In the genomic region with DNA sequence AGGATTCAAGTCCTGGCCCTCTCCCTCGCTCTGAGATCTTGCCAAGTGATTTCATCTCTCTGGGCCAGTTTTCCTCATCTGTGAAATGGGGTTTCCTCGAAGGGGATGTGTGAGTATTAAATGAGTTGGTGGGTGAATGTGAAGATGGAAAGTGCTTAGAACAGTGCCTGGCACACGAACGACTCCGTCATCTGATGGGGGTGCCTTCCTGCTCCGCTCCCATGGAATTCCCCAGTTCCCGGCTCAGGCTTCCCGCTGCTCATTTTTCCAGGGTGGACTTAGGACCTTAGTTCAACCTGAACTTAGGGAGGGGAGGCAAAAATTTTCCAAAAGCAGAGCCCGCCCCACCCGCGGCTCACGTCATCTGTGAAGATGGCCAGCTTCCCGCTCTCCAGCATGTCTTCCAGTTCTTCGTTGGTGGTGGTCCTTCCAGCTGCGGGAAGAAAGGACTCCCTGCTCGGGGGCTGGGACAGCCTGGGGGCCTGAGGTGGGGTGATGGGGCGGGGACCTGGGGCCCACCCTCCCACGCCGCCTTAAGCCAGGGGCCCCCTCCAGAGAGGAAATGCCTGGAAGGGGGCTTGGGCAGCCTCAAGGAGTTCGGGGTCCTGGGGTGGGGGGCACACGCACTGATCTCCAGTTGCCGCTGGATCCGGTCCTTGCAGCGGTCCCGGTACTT, we compare ENCODE assay signal across 7 cellular contexts. TPM values are rescaled to one million over a fixed set of nuclear protein-coding genes. Genes with fewer than 3 reads are reported as not detected.
DNase-seq lines count a peak whose midpoint lies in the region; ATAC-seq, FAIRE-seq and TF ChIP-seq lines count a peak whose summit lies in the region.
"Had no signal": no experiment of that assay in that cellular context is flagged by ENCODE, and none has a peak within 500 bp of the region (broad histone marks: within the 10 kb centered on the region; RNA-seq: fewer than 3 reads in every experiment).

No MANE protein-coding gene starts in this region.

- H3K27ac ChIP-seq in H1 (ENCODE audit: low read depth, low read length) (no peak overlapping the region; the same call in 1 of the 2 replicates), gastrocnemius medialis (peak overlapping the region; percentile 63 to 78 (median 76))

- FAIRE-seq in H1 (lab: Jason Lieb, UNC), result no peak
- FAIRE-seq: colon had no signal

- no peak overlapping the region for H3K23ac ChIP-seq in H1 (ENCODE audit: insufficient read length)

- peaks cover 0 to 15% (median 10%) of the 10 kb centered on the region in 4 experiments; a peak in 6 of 7 replicates for H3K4me1 ChIP-seq in H1 (replicated peaks in 1 of 4; ENCODE audit: control insufficient read depth in 3 of 4, insufficient read depth in 4 of 4, low read length in 3 of 4)
- H3K4me1 ChIP-seq in gastrocnemius medialis, result peaks cover 0 to 12% of the 10 kb centered on the region in 2 donors

- ATAC-seq in gastrocnemius medialis (no peak), GM19351 (IDR thresholded peaks at IDR 0.05; ENCODE audit: unreplicated experiment) (no peak), GM21423 (IDR thresholded peaks at IDR 0.05; ENCODE audit: unreplicated experiment) (no peak)

- DNase-seq in HuH-7.5 (ENCODE audit: low spot score) (peak; percentile 82), H1 (ENCODE audit: low read depth in 1 of 2, low spot score in 2 of 2) (no peak), gastrocnemius medialis (no peak), amniotic stem cell (lab: John Stamatoyannopoulos, UW) (no peak)

- no peaks in the 10 kb centered on the region for H4K20me1 ChIP-seq in H1 (replicated peaks in 1 of 2; ENCODE audit: control insufficient read depth in 1 of 2, insufficient read depth in 2 of 2, low read length in 2 of 2)

- no peak overlapping the region for H4K91ac ChIP-seq in H1 (replicated peaks; ENCODE audit: insufficient read length, low read length)

- H2BK5ac ChIP-seq in H1 (ENCODE audit: low read depth, low read length), result peak overlapping the region; percentile 46; the same call in 1 of the 2 replicates

- peak overlapping the region; percentile 91 for H3K18ac ChIP-seq in H1 (ENCODE audit: extremely low read depth, low read length)

- H3K23me2 ChIP-seq in H1 (ENCODE audit: low read depth, low read length), result peaks cover 12% of the 10 kb centered on the region

- TF ChIP-seq CTCF in H1 (IDR thresholded peaks at IDR 0.05; ENCODE audit: control extremely low read depth in 1 of 3, insufficient read depth in 1 of 3, low read depth in 1 of 3, low read length in 3 of 3), result no peak
- TF ChIP-seq CTCF in gastrocnemius medialis (IDR thresholded peaks at IDR 0.05 in 4 of 5, conservative IDR thresholded peaks at IDR 0.05 in 1 of 5), result no peak

- intact Hi-C loops in gastrocnemius medialis (cut with DNase I; ENCODE audit: low total_unique reads), result loop anchor here (2.0 kb wide), 1 partner anchor 36 kb away; a partner anchor contains a TSS

- TF ChIP-seq POLR2A in H1 (IDR thresholded peaks at IDR 0.05; ENCODE audit: control extremely low read depth in 1 of 2, low read depth in 2 of 2, low read length in 2 of 2) (no peak), gastrocnemius medialis (IDR thresholded peaks at IDR 0.05) (no peak)

- no peaks in the 10 kb centered on the region for H3K9me3 ChIP-seq in H1 (ENCODE audit: insufficient read depth in 2 of 2, low read depth in 1 of 2, low read length in 1 of 2)
- H3K9me3 ChIP-seq in gastrocnemius medialis, result no peaks in the 10 kb centered on the region

- no peaks in the 10 kb centered on the region for H3K79me1 ChIP-seq in H1 (ENCODE audit: low read depth, low read length)

- H2BK120ac ChIP-seq in H1 (replicated peaks; ENCODE audit: low read depth, low read length), result no peak overlapping the region

- CTCF ChIA-PET in H1 (lab: Charles Lee; ENCODE audit: partially characterized antibody), result interaction anchor here (1.1 to 2.0 kb wide), 2 partner anchors 11 to 72 kb away, joined by 4 to 10 read pairs; a partner anchor contains a TSS

- POLR2A ChIA-PET in H1 (lab: Charles Lee; ENCODE audit: partially characterized antibody), result interaction anchor here (0.7 to 2.3 kb wide), 6 partner anchors 10 to 62 kb away, joined by 3 to 20 read pairs (median 4); a partner anchor contains a TSS

- H2BK12ac ChIP-seq in H1 (ENCODE audit: low read depth, low read length), result peak overlapping the region; percentile 60; the same call in 1 of the 2 replicates

- H3K56ac ChIP-seq in H1 (replicated peaks; ENCODE audit: insufficient read length, low read depth, low read length), result no peak overlapping the region

- peak overlapping the region; percentile 68; the same call in 1 of the 2 replicates for H2AFZ ChIP-seq in H1 (ENCODE audit: low read length)

- H4K8ac ChIP-seq in H1 (ENCODE audit: extremely low read depth, insufficient read depth, low read length), result no peak overlapping the region

- peak overlapping the region; percentile 95 to 100 for H3K4me2 ChIP-seq in H1 (ENCODE audit: insufficient read depth in 1 of 2, low read depth in 2 of 2, low read length in 2 of 2)

- in situ Hi-C loops in gastrocnemius medialis (cut with MboI; ENCODE audit: low sequenced_read_pairs in 4 of 4), result loop anchor here in 3 of 4 donors (25.0 kb wide), 4 partner anchors 91 to 866 kb away; a partner anchor contains a TSS

- H3K14ac ChIP-seq in H1 (ENCODE audit: insufficient read length), result no peak overlapping the region

- H3K36me3 ChIP-seq in H1 (ENCODE audit: control insufficient read depth in 2 of 4, insufficient read depth in 4 of 4, low read length in 3 of 4) (no peaks in the 10 kb centered on the region), gastrocnemius medialis (no peaks in the 10 kb centered on the region)

- peak overlapping the region; percentile 63 for H3K4ac ChIP-seq in H1 (replicated peaks; ENCODE audit: insufficient read length, low read depth, low read length)

- TF ChIP-seq RAD21 in H1 (IDR thresholded peaks at IDR 0.05 in 1 of 2, conservative IDR thresholded peaks at IDR 0.05 in 1 of 2; ENCODE audit: low read depth in 2 of 2, low read length in 2 of 2), result no peak

- 0 out of 2 replicates have a peak overlapping the region, but pooled peaks have one; percentile 39 for H2AK5ac ChIP-seq in H1 (ENCODE audit: low read depth, low read length)

- TF ChIP-seq EP300 in H1 (IDR thresholded peaks at IDR 0.05; ENCODE audit: borderline replicate concordance in 1 of 2, low read depth in 2 of 2, low read length in 2 of 2), result no peak

- peak overlapping the region; percentile 51 for H4K5ac ChIP-seq in H1 (ENCODE audit: insufficient read length, low read depth, low read length)

- H3K9ac ChIP-seq in H1 (replicated peaks in 1 of 4; ENCODE audit: extremely low read depth in 1 of 4, low read depth in 3 of 4, low read length in 3 of 4), result 0 out of 7 replicates have a peak overlapping the region, but pooled peaks of 2 of the 4 experiments have one; percentile 7 to 29

- H3K79me2 ChIP-seq in H1 (ENCODE audit: control insufficient read depth in 1 of 2, insufficient read depth in 2 of 2, low read length in 2 of 2), result no peaks in the 10 kb centered on the region

- H3K4me3 ChIP-seq in H1 (ENCODE audit: extremely low read depth in 1 of 4, insufficient read depth in 2 of 4, low read depth in 3 of 4, low read length in 4 of 4) (peak overlapping the region; percentile 53 to 81 (median 64)), gastrocnemius medialis (peak overlapping the region; percentile 53 to 96 (median 66))

- 27% methylated on average over 22 of the region's 25 CpGs; no CpG with 5 or more reads in 1 of the 2 experiments for WGBS in H1 (ENCODE audit: extremely low coverage in 1 of 2, insufficient coverage in 1 of 2, insufficient read length in 1 of 2, insufficient replicate concordance in 2 of 2, low coverage in 1 of 2, low lambda C conversion rate in 2 of 2, missing lambda C conversion rate in 1 of 2), 2 experiments

- no peaks in the 10 kb centered on the region; a peak in 1 of 7 replicates for H3K27me3 ChIP-seq in H1 (replicated peaks in 1 of 4; ENCODE audit: control insufficient read depth in 3 of 4, extremely low read depth in 1 of 4, insufficient read depth in 3 of 4, low read length in 3 of 4)
- H3K27me3 ChIP-seq in gastrocnemius medialis, result peaks cover 0 to 8% (median 3%) of the 10 kb centered on the region in 3 donors

- 0 out of 2 replicates have a peak overlapping the region, but pooled peaks have one; percentile 16 for H2BK15ac ChIP-seq in H1 (ENCODE audit: low read length)

- no peak overlapping the region for H2BK20ac ChIP-seq in H1 (ENCODE audit: low read length)

RNA-seq across cellular contexts. Expression of a gene that starts 11.5 kb away (rescaled TPM):
- 2.9 and 3.1 TPM in 2 replicates for total RNA-seq in H1 (2021; fragmentation: NEBNext Ultra II Directional; extraction: Animal tissue kit (Norgen Biotek cat#: 25700))
- polyA plus RNA-seq in H1 (2011; rRNA removed), result 6.6 and 9.8 TPM in 2 replicates
- 5.6 TPM for polyA plus RNA-seq in H1 (2011; cell fraction: cytosol; rRNA removed)
- 9.9 TPM for polyA plus RNA-seq in H1 (2011; cell fraction: nucleus; rRNA removed)
- 1.2 to 4.1 TPM (median 3.8 TPM) in 4 replicates for polyA plus RNA-seq in H1 (2012, experiment 1 of 2)
- 5.2 TPM for polyA plus RNA-seq in H1 (2012, experiment 2 of 2)
- polyA plus RNA-seq in H1 (2013, experiment 1 of 2), result 2.6 TPM
- polyA plus RNA-seq in H1 (2013, experiment 2 of 2), result 2.5 TPM
- 2.3 and 2.9 TPM in 2 replicates for polyA minus RNA-seq in H1 (2011; rRNA and poly(A)+ RNA removed)
- 1.7 TPM for polyA minus RNA-seq in H1 (2011; cell fraction: cytosol; rRNA and poly(A)+ RNA removed)
- polyA minus RNA-seq in H1 (2011; cell fraction: nucleus; rRNA and poly(A)+ RNA removed), result 2.2 TPM
- 1 to 10 TPM; 1.5 to 6.8 (median 5.4) TPM for total RNA-seq in gastrocnemius medialis

RNA-seq across cellular contexts. Expression of a gene that starts 14.0 kb away (rescaled TPM):
- 18.0 and 20.2 TPM in 2 replicates for total RNA-seq in H1 (2021; fragmentation: NEBNext Ultra II Directional; extraction: Animal tissue kit (Norgen Biotek cat#: 25700))
- polyA plus RNA-seq in H1 (2011; rRNA removed), result 8.9 and 14.6 TPM in 2 replicates
- polyA plus RNA-seq in H1 (2011; cell fraction: cytosol; rRNA removed), result 11.0 TPM
- 35.1 TPM for polyA plus RNA-seq in H1 (2011; cell fraction: nucleus; rRNA removed)
- polyA plus RNA-seq in H1 (2012, experiment 1 of 2), result 10.7 to 16.1 TPM (median 14.3 TPM) in 4 replicates
- 5.6 TPM for polyA plus RNA-seq in H1 (2012, experiment 2 of 2)
- 10.6 TPM for polyA plus RNA-seq in H1 (2013, experiment 1 of 2)
- 11.2 TPM for polyA plus RNA-seq in H1 (2013, experiment 2 of 2)
- polyA minus RNA-seq in H1 (2011; rRNA and poly(A)+ RNA removed), result 10.7 and 12.1 TPM in 2 replicates
- polyA minus RNA-seq in H1 (2011; cell fraction: cytosol; rRNA and poly(A)+ RNA removed), result 9.2 TPM
- polyA minus RNA-seq in H1 (2011; cell fraction: nucleus; rRNA and poly(A)+ RNA removed), result 11.6 TPM
- under 1 TPM in 2 of 4 donors, not detected in 2; 0.13 to 0.36 TPM for total RNA-seq in gastrocnemius medialis

RNA-seq across cellular contexts. Expression of a gene that starts 36.9 kb away (rescaled TPM):
- total RNA-seq in H1 (2021; fragmentation: NEBNext Ultra II Directional; extraction: Animal tissue kit (Norgen Biotek cat#: 25700)), result 32.3 and 39.2 TPM in 2 replicates
- polyA plus RNA-seq in H1 (2011; rRNA removed), result 25.8 and 32.1 TPM in 2 replicates
- polyA plus RNA-seq in H1 (2011; cell fraction: cytosol; rRNA removed), result 32.7 TPM
- 52.9 TPM for polyA plus RNA-seq in H1 (2011; cell fraction: nucleus; rRNA removed)
- 44.8 to 51.5 TPM (median 47.5 TPM) in 4 replicates for polyA plus RNA-seq in H1 (2012, experiment 1 of 2)
- polyA plus RNA-seq in H1 (2012, experiment 2 of 2), result 16.4 TPM
- 39.8 TPM for polyA plus RNA-seq in H1 (2013, experiment 1 of 2)
- 42.0 TPM for polyA plus RNA-seq in H1 (2013, experiment 2 of 2)
- polyA minus RNA-seq in H1 (2011; rRNA and poly(A)+ RNA removed), result 14.5 and 27.1 TPM in 2 replicates
- 16.4 TPM for polyA minus RNA-seq in H1 (2011; cell fraction: cytosol; rRNA and poly(A)+ RNA removed)
- polyA minus RNA-seq in H1 (2011; cell fraction: nucleus; rRNA and poly(A)+ RNA removed), result 12.5 TPM
- 10 to 100 TPM; 14.9 to 24.3 (median 21.4) TPM for total RNA-seq in gastrocnemius medialis

RNA-seq across cellular contexts. Expression of a gene that starts 38.9 kb away (rescaled TPM):
- total RNA-seq in H1 (2021; fragmentation: NEBNext Ultra II Directional; extraction: Animal tissue kit (Norgen Biotek cat#: 25700)), result 29.0 and 29.6 TPM in 2 replicates
- 4.8 and 8.3 TPM in 2 replicates for polyA plus RNA-seq in H1 (2011; rRNA removed)
- polyA plus RNA-seq in H1 (2011; cell fraction: cytosol; rRNA removed), result 3.2 TPM
- polyA plus RNA-seq in H1 (2011; cell fraction: nucleus; rRNA removed), result 20.7 TPM
- 23.3 to 31.8 TPM (median 27.5 TPM) in 4 replicates for polyA plus RNA-seq in H1 (2012, experiment 1 of 2)
- 13.9 TPM for polyA plus RNA-seq in H1 (2012, experiment 2 of 2)
- polyA plus RNA-seq in H1 (2013, experiment 1 of 2), result 18.4 TPM
- 18.0 TPM for polyA plus RNA-seq in H1 (2013, experiment 2 of 2)
- polyA minus RNA-seq in H1 (2011; rRNA and poly(A)+ RNA removed), result 3.2 and 4.1 TPM in 2 replicates
- 8.7 TPM for polyA minus RNA-seq in H1 (2011; cell fraction: cytosol; rRNA and poly(A)+ RNA removed)
- polyA minus RNA-seq in H1 (2011; cell fraction: nucleus; rRNA and poly(A)+ RNA removed), result 9.1 TPM
- total RNA-seq in gastrocnemius medialis, result 10 to 100 TPM in 2 of 4 donors, 1 to 10 TPM in 2; 3.8 to 15.4 (median 9.8) TPM

RNA-seq across cellular contexts. Expression of a gene that starts 47.6 kb away (rescaled TPM):
- total RNA-seq in H1 (2021; fragmentation: NEBNext Ultra II Directional; extraction: Animal tissue kit (Norgen Biotek cat#: 25700)), result 8.7 and 10.0 TPM in 2 replicates
- polyA plus RNA-seq in H1 (2011; rRNA removed), result 24.5 and 26.8 TPM in 2 replicates
- 15.8 TPM for polyA plus RNA-seq in H1 (2011; cell fraction: cytosol; rRNA removed)
- polyA plus RNA-seq in H1 (2011; cell fraction: nucleus; rRNA removed), result 15.7 TPM
- 6.0 to 11.3 TPM (median 9.0 TPM) in 4 replicates for polyA plus RNA-seq in H1 (2012, experiment 1 of 2)
- 10.6 TPM for polyA plus RNA-seq in H1 (2012, experiment 2 of 2)
- 10.8 TPM for polyA plus RNA-seq in H1 (2013, experiment 1 of 2)
- polyA plus RNA-seq in H1 (2013, experiment 2 of 2), result 13.1 TPM
- 11.8 and 13.4 TPM in 2 replicates for polyA minus RNA-seq in H1 (2011; rRNA and poly(A)+ RNA removed)
- 6.5 TPM for polyA minus RNA-seq in H1 (2011; cell fraction: cytosol; rRNA and poly(A)+ RNA removed)
- polyA minus RNA-seq in H1 (2011; cell fraction: nucleus; rRNA and poly(A)+ RNA removed), result 8.5 TPM
- 10 to 100 TPM; 10.3 to 15.6 (median 12.5) TPM for total RNA-seq in gastrocnemius medialis

Comparison
In these comparisons a context has a peak if more than half of its experiments do, and no peak if none do; other contexts are left out.
1. RNA of a gene that starts 14.0 kb away (total RNA-seq): 18.0 to 20.2 TPM in H1; 0.13 to 0.36 TPM in gastrocnemius medialis; every median in the first group is over 10 times any median in the second.